8 cellular contexts compared by ENCODE assay signal in genomic region chr19:43640424-43640757, GRCh38. TPM values are rescaled to one million over a fixed set of nuclear protein-coding genes. Genes with fewer than 3 reads are reported as not detected.
DNase-seq lines count a peak whose midpoint lies in the region; ATAC-seq and TF ChIP-seq lines count a peak whose summit lies in the region.

No MANE protein-coding gene starts in this region.

- H3K36me3 Mint-ChIP-seq in activated naive CD8-positive, alpha-beta T cell treated with anti-CD3 and anti-CD28 coated beads for 36 hours, result no peaks in the 10 kb centered on the region

- H3K4me1 Mint-ChIP-seq in activated naive CD8-positive, alpha-beta T cell treated with anti-CD3 and anti-CD28 coated beads for 36 hours, result peaks cover 4% of the 10 kb centered on the region

- H3K36me3 ChIP-seq in iPS-18a (ENCODE audit: control insufficient read depth, low read depth, low read length), result no peaks in the 10 kb centered on the region
- H3K36me3 ChIP-seq in body of pancreas (replicated peaks in 1 of 2; ENCODE audit: insufficient read depth in 1 of 2, low read depth in 2 of 2), result no peaks in the 10 kb centered on the region

- no peak overlapping the region for H3K27ac Mint-ChIP-seq in activated naive CD8-positive, alpha-beta T cell treated with anti-CD3 and anti-CD28 coated beads for 36 hours

- peaks cover 46% of the 10 kb centered on the region for H3K27me3 ChIP-seq in iPS-18a (ENCODE audit: control insufficient read depth, insufficient read depth, low read length)
- no peaks in the 10 kb centered on the region for H3K27me3 ChIP-seq in body of pancreas

- no peaks in the 10 kb centered on the region for H3K9me3 Mint-ChIP-seq in activated naive CD8-positive, alpha-beta T cell treated with anti-CD3 and anti-CD28 coated beads for 36 hours

- no peak overlapping the region for H3K9ac ChIP-seq in iPS-18a (ENCODE audit: low read length)

- H3K9me3 ChIP-seq in iPS-18a (ENCODE audit: control insufficient read depth, low read depth, low read length), result no peaks in the 10 kb centered on the region
- H3K9me3 ChIP-seq in body of pancreas, result no peaks in the 10 kb centered on the region

- WGBS in body of pancreas, 2 donors, result 7 to 8% methylated on average over 9 of the region's 9 CpGs

- peak overlapping the region; percentile 41 for H3K4me3 ChIP-seq in HFF-Myc (replicated peaks; ENCODE audit: low read depth, low read length)
- H3K4me3 ChIP-seq in iPS-18a (ENCODE audit: low read length), result peak overlapping the region; percentile 70
- H3K4me3 ChIP-seq in skin epidermis, result peak overlapping the region; percentile 26 to 58 (median 41)
- peak overlapping the region in 1 of 2 donors; percentile 41 for H3K4me3 ChIP-seq in body of pancreas

- H3K4me1 ChIP-seq in iPS-18a (ENCODE audit: control insufficient read depth, low read depth, low read length), result peaks cover 8% of the 10 kb centered on the region
- H3K4me1 ChIP-seq in body of pancreas, result peaks cover 15% of the 10 kb centered on the region

- H3K27ac ChIP-seq in iPS-18a (ENCODE audit: low read length) (no peak overlapping the region), skin epidermis (peak overlapping the region in 8 of 21 experiments; percentile 54 to 80 (median 65)), body of pancreas (no peak overlapping the region)

- TF ChIP-seq POLR2A in body of pancreas (IDR thresholded peaks at IDR 0.05), result no peak

- H3K27me3 Mint-ChIP-seq in activated naive CD8-positive, alpha-beta T cell treated with anti-CD3 and anti-CD28 coated beads for 36 hours, result peaks cover 51% of the 10 kb centered on the region

- ATAC-seq in body of pancreas, result no peak

- TF ChIP-seq CTCF in HFF-Myc (IDR thresholded peaks at IDR 0.05; ENCODE audit: low read depth, low read length, missing control alignments) (no peak), body of pancreas (IDR thresholded peaks at IDR 0.05) (no peak)

- intact Hi-C loops in body of pancreas (cut with DNase I), result no loop called here

- DNase-seq in HFF-Myc (ENCODE audit: extremely low read depth, low read depth) (no peak), UCSD-AML1 (lab: John Stamatoyannopoulos, UW; ENCODE audit: unreplicated experiment) (no peak), cortex of kidney (lab: John Stamatoyannopoulos, UW) (no peak), foreskin melanocyte (no peak), body of pancreas (no peak)
- no peak for DNase-seq in activated naive CD8-positive, alpha-beta T cell treated with anti-CD3 and anti-CD28 coated beads for 36 hours

- peak overlapping the region; percentile 71 for H3K4me3 Mint-ChIP-seq in activated naive CD8-positive, alpha-beta T cell treated with anti-CD3 and anti-CD28 coated beads for 36 hours

RNA-seq across cellular contexts. Expression of gene CADM4, which starts 0.7 kb away (rescaled TPM):
- under 1 TPM; 0.26 to 0.29 TPM for total RNA-seq in activated naive CD8-positive, alpha-beta T cell treated with anti-CD3 and anti-CD28 coated beads for 36 hours
- total RNA-seq in body of pancreas, result 1 to 10 TPM; 2.0 to 2.6 TPM

RNA-seq across cellular contexts. Expression of gene ZNF428, which starts 21.0 kb away (rescaled TPM):
- total RNA-seq in activated naive CD8-positive, alpha-beta T cell treated with anti-CD3 and anti-CD28 coated beads for 36 hours, result 10 to 100 TPM; 16.8 to 19.7 TPM
- total RNA-seq in body of pancreas, result 10 to 100 TPM; 24.4 to 31.6 TPM

RNA-seq across cellular contexts. Expression of gene SRRM5, which starts 28.5 kb away (rescaled TPM):
- under 1 TPM; 0.54 to 0.60 TPM for total RNA-seq in activated naive CD8-positive, alpha-beta T cell treated with anti-CD3 and anti-CD28 coated beads for 36 hours
- total RNA-seq in body of pancreas, result 1 to 10 TPM in 1 of 2 donors, under 1 TPM in 1; 0.33 to 2.1 TPM

RNA-seq across cellular contexts. Expression of gene PLAUR, which starts 29.6 kb away (rescaled TPM):
- 1 to 10 TPM; 6.5 to 7.6 TPM for total RNA-seq in activated naive CD8-positive, alpha-beta T cell treated with anti-CD3 and anti-CD28 coated beads for 36 hours
- total RNA-seq in body of pancreas, result 10 to 100 TPM in 1 of 2 donors, 1 to 10 TPM in 1; 5.4 to 25.4 TPM

RNA-seq across cellular contexts. Expression of gene ZNF576, which starts 44.0 kb away (rescaled TPM):
- 10 to 100 TPM; 11.7 to 14.9 TPM for total RNA-seq in activated naive CD8-positive, alpha-beta T cell treated with anti-CD3 and anti-CD28 coated beads for 36 hours
- total RNA-seq in body of pancreas, result 1 to 10 TPM; 4.6 to 8.6 TPM
